8 cellular contexts compared by ENCODE assay signal in genomic region chr20:63628246-63628975, GRCh38. TPM values are rescaled to one million over a fixed set of nuclear protein-coding genes. Genes with fewer than 3 reads are reported as not detected.
A peak's percentile ranks its signal among the peaks of the same experiment; 100 is the strongest.
DNase-seq lines count a peak whose midpoint lies in the region; ATAC-seq and TF ChIP-seq lines count a peak whose summit lies in the region.

No MANE protein-coding gene starts in this region.

- WGBS in tibial nerve, 2 donors = 28 to 32% methylated on average over 18 to 22 of the region's 22 CpGs

- TF ChIP-seq CTCF in neural cell (IDR thresholded peaks at IDR 0.05; ENCODE audit: poor library complexity, severe bottlenecking) (no peak), tibial nerve (IDR thresholded peaks at IDR 0.05) (no peak)

- H3K9ac ChIP-seq in BLaER1 = peak overlapping the region; percentile 96
- H3K9ac ChIP-seq in neural cell (ENCODE audit: low read length) = peak overlapping the region; percentile 95

- ATAC-seq in HG03196 (IDR thresholded peaks at IDR 0.05; ENCODE audit: unreplicated experiment) (peak; percentile 25), GM18505 (IDR thresholded peaks at IDR 0.05; ENCODE audit: unreplicated experiment) (no peak)

- H3K4me3 ChIP-seq in BLaER1 = peak overlapping the region; percentile 97
- peak overlapping the region; percentile 100 for H3K4me3 ChIP-seq in neural cell (ENCODE audit: low read length)
- peak overlapping the region; percentile 77 to 99 (median 88) for H3K4me3 ChIP-seq in tibial nerve

- H3K4me2 ChIP-seq in BLaER1 = peak overlapping the region; percentile 94
- peak overlapping the region; percentile 60 for H3K4me2 ChIP-seq in neural cell (ENCODE audit: low read length)

- TF ChIP-seq RAD21 in neural cell (conservative IDR thresholded peaks at IDR 0.05) = no peak

- no peaks in the 10 kb centered on the region for H3K9me2 ChIP-seq in neural cell (ENCODE audit: insufficient read depth, low read length)

- H3K27me3 ChIP-seq in BLaER1 (no peaks in the 10 kb centered on the region), neural cell (ENCODE audit: insufficient read depth, low read depth, low read length) (no peaks in the 10 kb centered on the region), tibial nerve (no peaks in the 10 kb centered on the region)

- no peak overlapping the region for H2AFZ ChIP-seq in neural cell (ENCODE audit: low read depth, low read length)

- DNase-seq in NCI-H774 (lab: John Stamatoyannopoulos, UW) = peak; percentile 78
- DNase-seq in activated CD8-positive, alpha-beta memory T cell treated with anti-CD3 and anti-CD28 coated beads for 48 hours (ENCODE audit: low read depth in 2 of 3, low spot score in 2 of 3) = peak in 2 of 3 experiments; percentile 37 to 55
- DNase-seq in erythroblast (lab: John Stamatoyannopoulos, UW) = peak; percentile 84 to 85
- DNase-seq in tibial nerve (ENCODE audit: low spot score in 2 of 2) = peak in 1 of 2 donors; percentile 49

- H3K9me3 ChIP-seq in BLaER1 (no peaks in the 10 kb centered on the region), neural cell (ENCODE audit: low read length) (no peaks in the 10 kb centered on the region), tibial nerve (no peaks in the 10 kb centered on the region)

- peak overlapping the region; percentile 99 for H3K27ac ChIP-seq in BLaER1
- no peak overlapping the region for H3K27ac ChIP-seq in neural cell (ENCODE audit: low read length)
- peak overlapping the region in 3 of 4 donors; percentile 94 to 98 (median 97) for H3K27ac ChIP-seq in tibial nerve

- peaks cover 18% of the 10 kb centered on the region for H3K79me2 ChIP-seq in neural cell (replicated peaks; ENCODE audit: insufficient read depth, low read length)

- TF ChIP-seq POLR2A in erythroblast (IDR thresholded peaks at IDR 0.05; ENCODE audit: low read length) (peak; percentile 76), tibial nerve (IDR thresholded peaks at IDR 0.05) (no peak), GM18505 (IDR thresholded peaks at IDR 0.05; ENCODE audit: borderline replicate concordance, extremely low read depth, insufficient read depth, insufficient read length) (no peak)

- H3K4me1 ChIP-seq in BLaER1 (peaks cover 64% of the 10 kb centered on the region), tibial nerve (peaks cover 0 to 40% (median 12%) of the 10 kb centered on the region in 4 donors)

- H4K20me1 ChIP-seq in BLaER1 = no peaks in the 10 kb centered on the region
- H4K20me1 ChIP-seq in neural cell (ENCODE audit: insufficient read depth) = no peaks in the 10 kb centered on the region

- no peak for TF ChIP-seq EP300 in neural cell (conservative IDR thresholded peaks at IDR 0.05; ENCODE audit: poor library complexity, severe bottlenecking)
- TF ChIP-seq EP300 in tibial nerve (IDR thresholded peaks at IDR 0.05) = peak in 1 of 2 donors; percentile 53

- H3K36me3 ChIP-seq in BLaER1 (no peaks in the 10 kb centered on the region), neural cell (ENCODE audit: insufficient read depth, low read length) (no peaks in the 10 kb centered on the region), tibial nerve (no peaks in the 10 kb centered on the region)

- no peaks in the 10 kb centered on the region for H3F3A ChIP-seq in neural cell (ENCODE audit: insufficient read depth, low read length, poor library complexity, severe bottlenecking)

TF ChIP-seq in neural cell, 6 proteins besides CTCF, POLR2A, EP300 and RAD21:
- TF ChIP-seq POLR2AphosphoS5 (IDR thresholded peaks at IDR 0.05) (no peak), MXI1 (conservative IDR thresholded peaks at IDR 0.05; ENCODE audit: poor library complexity, severe bottlenecking) (no peak), SMC3 (conservative IDR thresholded peaks at IDR 0.05; ENCODE audit: poor library complexity) (no peak)
TF ChIP-seq in neural cell: peak in this region for 0.

RNA-seq across cellular contexts. Expression of gene GMEB2, which starts 1.5 kb away (rescaled TPM):
- polyA plus RNA-seq in neural cell = 13.7 and 14.1 TPM in 2 replicates
- 16.0 and 17.8 TPM in 2 replicates for polyA minus RNA-seq in neural cell
- total RNA-seq in tibial nerve = 10 to 100 TPM; 12.5 to 14.7 (median 13.7) TPM

RNA-seq across cellular contexts. Expression of gene STMN3, which starts 24.8 kb away (rescaled TPM):
- polyA plus RNA-seq in neural cell = 268 and 322 TPM in 2 replicates
- polyA minus RNA-seq in neural cell = 161 and 172 TPM in 2 replicates
- total RNA-seq in tibial nerve = 10 to 100 TPM; 12.3 to 26.4 (median 15.5) TPM

RNA-seq across cellular contexts. Expression of gene RTEL1, which starts 29.7 kb away (rescaled TPM):
- 29.2 and 31.9 TPM in 2 replicates for polyA plus RNA-seq in neural cell
- polyA minus RNA-seq in neural cell = 10.7 and 17.8 TPM in 2 replicates
- 10 to 100 TPM; 28.2 to 62.4 (median 46.7) TPM for total RNA-seq in tibial nerve

RNA-seq across cellular contexts. Expression of gene HELZ2, which starts 54.4 kb away (rescaled TPM):
- 0.40 and 1.3 TPM in 2 replicates for polyA plus RNA-seq in neural cell
- polyA minus RNA-seq in neural cell = 2.9 and 3.7 TPM in 2 replicates
- total RNA-seq in tibial nerve = 10 to 100 TPM; 16.3 to 33.7 (median 24.7) TPM
